20 cellular contexts compared by ENCODE assay signal in genomic region chr3:156148345-156148945, GRCh38. TPM values are rescaled to one million over a fixed set of nuclear protein-coding genes. Genes with fewer than 3 reads are reported as not detected.
DNase-seq lines count a peak whose midpoint lies in the region; TF ChIP-seq lines count a peak whose summit lies in the region.
"Had no signal": no experiment of that assay in that cellular context is flagged by ENCODE, and none has a peak within 500 bp of the region (broad histone marks: within the 10 kb centered on the region; RNA-seq: fewer than 3 reads in every experiment).

No MANE protein-coding gene starts in this region.

- TF ChIP-seq EP300 in esophagus muscularis mucosa (IDR thresholded peaks at IDR 0.05), result no peak

- no peaks in the 10 kb centered on the region for H3K27me3 Mint-ChIP-seq in nephron (ENCODE audit: low read depth)
- peaks cover 8% of the 10 kb centered on the region for H3K27me3 Mint-ChIP-seq in activated naive CD4-positive, alpha-beta T cell treated with anti-CD3 and anti-CD28 coated beads for 36 hours (ENCODE audit: low read depth)

- no peaks in the 10 kb centered on the region for H3K9me3 ChIP-seq in GM23248 (ENCODE audit: low read depth)
- no peaks in the 10 kb centered on the region for H3K9me3 ChIP-seq in esophagus muscularis mucosa
- no peaks in the 10 kb centered on the region for H3K9me3 ChIP-seq in testis
- no peaks in the 10 kb centered on the region for H3K9me3 ChIP-seq in colonic mucosa
- H3K9me3 ChIP-seq: psoas muscle had no signal

- intact Hi-C loops in esophagus muscularis mucosa (cut with DNase I), result no loop called here
- intact Hi-C loops in testis (cut with DNase I; ENCODE audit: low total_unique reads), result no loop called here
- intact Hi-C loops in colonic mucosa (cut with DNase I), result loop anchor here (10.0 kb wide), 2 partner anchors 386 to 936 kb away; no protein-coding TSS in a partner anchor
- intact Hi-C loops in activated naive CD4-positive, alpha-beta T cell treated with anti-CD3 and anti-CD28 coated beads for 36 hours (cut with micrococcal nuclease), result no loop called here

- TF ChIP-seq POLR2A in esophagus muscularis mucosa (IDR thresholded peaks at IDR 0.05; ENCODE audit: low read depth), result no peak
- TF ChIP-seq POLR2A in testis (IDR thresholded peaks at IDR 0.05), result no peak

- H3K9ac ChIP-seq in GM23248 (no peak overlapping the region), colonic mucosa (ENCODE audit: low read depth in 2 of 2, low read length in 2 of 2) (no peak overlapping the region)

- H3K4me2 ChIP-seq in GM23248 (ENCODE audit: unreplicated experiment), result no peak overlapping the region

- H3K9me2 ChIP-seq in GM23248 (ENCODE audit: insufficient read depth), result no peaks in the 10 kb centered on the region

- no peaks in the 10 kb centered on the region for H3K9me3 Mint-ChIP-seq in nephron
- H3K9me3 Mint-ChIP-seq in activated naive CD4-positive, alpha-beta T cell treated with anti-CD3 and anti-CD28 coated beads for 36 hours, result no peaks in the 10 kb centered on the region
- H3K9me3 Mint-ChIP-seq: activated naive CD4-positive, alpha-beta T cell treated with anti-CD3 and anti-CD28 coated beads, Interleukin-2, amount 10 ng/mL, durations not matched to agents 7 days and 5 days; brain; CD4-positive, CD25-positive, alpha-beta regulatory T cell; H9; nephron progenitor cell had no signal

- no peak overlapping the region for H3K4me3 Mint-ChIP-seq in nephron
- no peak overlapping the region for H3K4me3 Mint-ChIP-seq in activated naive CD4-positive, alpha-beta T cell treated with anti-CD3 and anti-CD28 coated beads for 36 hours
- H3K4me3 Mint-ChIP-seq: activated naive CD4-positive, alpha-beta T cell treated with anti-CD3 and anti-CD28 coated beads, Interleukin-2, amount 10 ng/mL, durations not matched to agents 7 days and 5 days; CD4-positive, CD25-positive, alpha-beta regulatory T cell; H9; nephron progenitor cell had no signal

- H3K36me3 Mint-ChIP-seq in nephron (ENCODE audit: low read depth), result no peaks in the 10 kb centered on the region
- no peaks in the 10 kb centered on the region for H3K36me3 Mint-ChIP-seq in activated naive CD4-positive, alpha-beta T cell treated with anti-CD3 and anti-CD28 coated beads for 36 hours (ENCODE audit: low read depth)
- H3K36me3 Mint-ChIP-seq: activated naive CD4-positive, alpha-beta T cell treated with anti-CD3 and anti-CD28 coated beads, Interleukin-2, amount 10 ng/mL, durations not matched to agents 7 days and 5 days; brain; CD4-positive, CD25-positive, alpha-beta regulatory T cell had no signal

- H2AFZ ChIP-seq in GM23248, result peak overlapping the region; percentile 71

- in situ Hi-C loops in GM23248 (cut with MboI), result loop anchor here (25.0 kb wide), 1 partner anchor 939 kb away; no protein-coding TSS in a partner anchor

- H3F3A ChIP-seq in GM23248 (ENCODE audit: insufficient read depth), result no peaks in the 10 kb centered on the region

- TF ChIP-seq CTCF in esophagus muscularis mucosa (IDR thresholded peaks at IDR 0.05), result no peak
- no peak for TF ChIP-seq CTCF in nephron (IDR thresholded peaks at IDR 0.05; ENCODE audit: unreplicated experiment in 3 of 3)
- TF ChIP-seq CTCF in testis (IDR thresholded peaks at IDR 0.05), result no peak
- no peak for TF ChIP-seq CTCF in colonic mucosa (IDR thresholded peaks at IDR 0.05)

- H4K20me1 ChIP-seq in GM23248 (ENCODE audit: insufficient read depth), result no peaks in the 10 kb centered on the region

- H3K79me2 ChIP-seq in GM23248 (ENCODE audit: insufficient read depth), result no peaks in the 10 kb centered on the region

- H3K4me3 ChIP-seq in GM23248 (no peak overlapping the region), esophagus muscularis mucosa (no peak overlapping the region), testis (no peak overlapping the region), colonic mucosa (no peak overlapping the region)
- H3K4me3 ChIP-seq: psoas muscle had no signal

- CTCF ChIA-PET in activated naive CD4-positive, alpha-beta T cell treated with anti-CD3 and anti-CD28 coated beads for 36 hours (lab: Charles Lee), result interaction anchor here (0.6 to 8.0 kb wide), 9 partner anchors 10 to 395 kb away, joined by 3 to 86 read pairs (median 4); no protein-coding TSS in a partner anchor

- H3K27me3 ChIP-seq in GM23248 (replicated peaks; ENCODE audit: insufficient read depth), result no peaks in the 10 kb centered on the region
- no peaks in the 10 kb centered on the region for H3K27me3 ChIP-seq in esophagus muscularis mucosa
- no peaks in the 10 kb centered on the region for H3K27me3 ChIP-seq in testis
- no peaks in the 10 kb centered on the region for H3K27me3 ChIP-seq in colonic mucosa

- H3K4me1 ChIP-seq in GM23248 (ENCODE audit: insufficient read depth) (peaks cover 6% of the 10 kb centered on the region; the same call in 1 of the 2 replicates), esophagus muscularis mucosa (peaks cover 22 to 46% (median 40%) of the 10 kb centered on the region in 4 donors), testis (peaks cover 19% of the 10 kb centered on the region), colonic mucosa (no peaks in the 10 kb centered on the region)

- H3K27ac ChIP-seq in GM23248 (no peak overlapping the region), esophagus muscularis mucosa (replicated peaks in 1 of 4) (peak overlapping the region; percentile 62 to 73 (median 65)), testis (peak overlapping the region; percentile 59 to 77), colonic mucosa (no peak overlapping the region)

- DNase-seq in GM23248, result no peak
- peak; percentile 8 for DNase-seq in esophagus muscularis mucosa (ENCODE audit: extremely low spot score)
- no peak for DNase-seq in testis
- no peak for DNase-seq in HPDE6-E6E7 (ENCODE audit: extremely low spot score)
- no peak for DNase-seq in NCI-H82 treated with DMSO at 0.1 percent for 48 hours (lab: John Stamatoyannopoulos, UW; ENCODE audit: unreplicated experiment)
- no peak for DNase-seq in colonic mucosa
- no peak for DNase-seq in activated naive CD4-positive, alpha-beta T cell treated with anti-CD3 and anti-CD28 coated beads for 36 hours
- DNase-seq: activated CD4-positive, alpha-beta T cell treated with anti-CD3 and anti-CD28 coated beads, Interleukin-2, amount 50 U/mL, for 1 hour; activated CD8-positive, alpha-beta memory T cell treated with anti-CD3 and anti-CD28 coated beads, Interleukin-2, amount 50 U/mL, for 4 hours; activated naive CD4-positive, alpha-beta T cell treated with anti-CD3 and anti-CD28 coated beads, Interleukin-2, amount 10 ng/mL, durations not matched to agents 7 days and 5 days; CD4-positive, CD25-positive, alpha-beta regulatory T cell; DMS 273 treated with DMSO at 0.1 percent for 48 hours; H9; NCI-H1436; NCI-H526 treated with DMSO at 0.1 percent for 48 hours; nephron progenitor cell; psoas muscle had no signal

- no peaks in the 10 kb centered on the region for H3K36me3 ChIP-seq in GM23248 (ENCODE audit: low read depth)
- no peaks in the 10 kb centered on the region for H3K36me3 ChIP-seq in esophagus muscularis mucosa
- H3K36me3 ChIP-seq in testis (ENCODE audit: low read depth, missing control alignments), result no peaks in the 10 kb centered on the region
- H3K36me3 ChIP-seq in colonic mucosa, result no peaks in the 10 kb centered on the region

- peak overlapping the region; percentile 91 to 95 (median 93) for H3K27ac Mint-ChIP-seq in nephron
- H3K27ac Mint-ChIP-seq in activated naive CD4-positive, alpha-beta T cell treated with anti-CD3 and anti-CD28 coated beads for 36 hours, result no peak overlapping the region
- H3K27ac Mint-ChIP-seq: activated naive CD4-positive, alpha-beta T cell treated with anti-CD3 and anti-CD28 coated beads, Interleukin-2, amount 10 ng/mL, durations not matched to agents 7 days and 5 days; H9; nephron progenitor cell had no signal

- peaks cover 35% of the 10 kb centered on the region for H3K4me1 Mint-ChIP-seq in nephron
- H3K4me1 Mint-ChIP-seq in activated naive CD4-positive, alpha-beta T cell treated with anti-CD3 and anti-CD28 coated beads for 36 hours (ENCODE audit: low read depth), result peaks cover 3% of the 10 kb centered on the region
- H3K4me1 Mint-ChIP-seq: CD4-positive, CD25-positive, alpha-beta regulatory T cell had no signal

RNA-seq across cellular contexts. Expression of gene KCNAB1, which starts 28.1 kb away (rescaled TPM):
- total RNA-seq in GM23248 (2014; rRNA removed; shearing (Covaris generic)), result not detected in 2 replicates
- polyA plus RNA-seq in GM23248 (2016; fragmentation: Nextera tagmentation; extraction: Ambion mirVana), result 1.1 and 1.3 TPM in 2 replicates
- 1 to 10 TPM in 3 of 4 donors, under 1 TPM in 1; 0.83 to 5.9 (median 2.3) TPM for total RNA-seq in esophagus muscularis mucosa
- 1 to 10 TPM; 3.8 to 5.7 TPM for total RNA-seq in testis
- polyA plus RNA-seq in testis (ENCODE audit: insufficient read depth, low read depth, low replicate concordance), result 8.9 TPM
- under 1 TPM; 0.07 to 0.74 TPM for total RNA-seq in colonic mucosa
- not detected for total RNA-seq in activated naive CD4-positive, alpha-beta T cell treated with anti-CD3 and anti-CD28 coated beads for 36 hours
- total RNA-seq: epithelial cell of proximal tubule had no signal

Comparison
In these comparisons a context has a peak if more than half of its experiments do, and no peak if none do; other contexts are left out.
1. H3K27ac ChIP-seq: peak in esophagus muscularis mucosa (4 of 4) and testis (2 of 2); none in GM23248 (single experiment) and colonic mucosa (single experiment).